ENCODE assay signal across 30 cellular contexts in genomic region chr2:112817082-112817481, GRCh38. TPM values are rescaled to one million over a fixed set of nuclear protein-coding genes. Genes with fewer than 3 reads are reported as not detected.
"Had no signal": no experiment of that assay in that cellular context is flagged by ENCODE, and none has a peak within 500 bp of the region (broad histone marks: within the 10 kb centered on the region; RNA-seq: fewer than 3 reads in every experiment).

No MANE protein-coding gene starts in this region.

- H3K4me3 Mint-ChIP-seq: activated CD8-positive, alpha-beta T cell treated with anti-CD3 and anti-CD28 coated beads, Interleukin-2, amount 10 ng/mL, durations not matched to agents 7 days and 5 days; activated naive CD4-positive, alpha-beta T cell treated with anti-CD3 and anti-CD28 coated beads, Interleukin-2, amount 50 U/mL, for 24 hours; activated T-helper 1 cell treated with anti-CD3 and anti-CD28 coated beads, Interleukin-12 subunit alpha, Interleukin-12 subunit beta, Interleukin-2, Interleukin-4 antibody, amounts not matched to agents 30 ng/mL and 10 ng/mL and 1 ng/mL, durations not matched to agents 14 hours and 24 hours and 36 hours; brain; nephron; stimulated activated naive CD8-positive, alpha-beta T cell treated with anti-CD3 and anti-CD28 coated beads, Interleukin-15, Interleukin-2, amounts not matched to agents 100 ng/mL and 50 ng/mL, for 24 hours had no signal

- DNase-seq: activated CD4-positive, alpha-beta T cell treated with anti-CD3 and anti-CD28 coated beads, Interleukin-2, amount 50 U/mL, for 1 hour; activated CD4-positive, CD25-positive, alpha-beta regulatory T cell treated with anti-CD3 and anti-CD28 coated beads, Interleukin-2, amount 50 U/mL, for 72 hours; activated CD8-positive, alpha-beta T cell treated with anti-CD3 and anti-CD28 coated beads, Interleukin-2, amount 10 ng/mL, durations not matched to agents 7 days and 5 days; activated gamma-delta T cell; anterior cingulate cortex; caudate nucleus; dermis blood vessel endothelial cell; effector CD8-positive, alpha-beta T cell; foreskin melanocyte; glutamatergic neuron; hippocampal formation; left ventricle myocardium inferior; mammary epithelial cell; right cardiac atrium; stimulated activated CD4-positive, alpha-beta T cell treated with anti-CD3 and anti-CD28 coated beads, Interleukin-12 subunit alpha, Interleukin-12 subunit beta, amount 100 ng/mL, for 4 hours; stimulated activated CD4-positive, alpha-beta T cell treated with anti-CD3 and anti-CD28 coated beads, Interleukin-4, amount 100 ng/mL, for 4 hours; substantia nigra; thyroid gland had no signal

- H3K27me3 Mint-ChIP-seq: activated naive CD4-positive, alpha-beta T cell treated with anti-CD3 and anti-CD28 coated beads, Interleukin-2, amount 50 U/mL, for 24 hours; stimulated activated naive CD8-positive, alpha-beta T cell treated with anti-CD3 and anti-CD28 coated beads, Interleukin-15, Interleukin-2, amounts not matched to agents 100 ng/mL and 50 ng/mL, for 24 hours had no signal

- H3K9me3 Mint-ChIP-seq: activated naive CD4-positive, alpha-beta T cell treated with anti-CD3 and anti-CD28 coated beads, Interleukin-2, amount 50 U/mL, for 24 hours; activated T-helper 1 cell treated with anti-CD3 and anti-CD28 coated beads, Interleukin-12 subunit alpha, Interleukin-12 subunit beta, Interleukin-2, Interleukin-4 antibody, amounts not matched to agents 30 ng/mL and 10 ng/mL and 1 ng/mL, durations not matched to agents 14 hours and 24 hours and 36 hours; nephron; stimulated activated naive CD8-positive, alpha-beta T cell treated with anti-CD3 and anti-CD28 coated beads, Interleukin-15, Interleukin-2, amounts not matched to agents 100 ng/mL and 50 ng/mL, for 24 hours had no signal

- H3K9ac ChIP-seq: parathyroid adenoma had no signal

- H2AFZ ChIP-seq: parathyroid adenoma had no signal

- H3K36me3 Mint-ChIP-seq: activated naive CD4-positive, alpha-beta T cell treated with anti-CD3 and anti-CD28 coated beads, Interleukin-2, amount 50 U/mL, for 24 hours; brain had no signal

- H3K27me3 ChIP-seq: neutrophil, thyroid gland had no signal

- H3K27ac ChIP-seq: left ventricle myocardium inferior, neutrophil, parathyroid adenoma, thyroid gland, VCaP had no signal

- ATAC-seq: activated CD8-positive, alpha-beta T cell treated with anti-CD3 and anti-CD28 coated beads, Interleukin-2, amount 10 ng/mL, durations not matched to agents 7 days and 5 days; esophagus mucosa; right cardiac atrium had no signal

- H3K4me3 ChIP-seq: left ventricle myocardium inferior, thyroid gland had no signal

- H3K27ac Mint-ChIP-seq: activated CD8-positive, alpha-beta T cell treated with anti-CD3 and anti-CD28 coated beads, Interleukin-2, amount 10 ng/mL, durations not matched to agents 7 days and 5 days; activated naive CD4-positive, alpha-beta T cell treated with anti-CD3 and anti-CD28 coated beads, Interleukin-2, amount 50 U/mL, for 24 hours; activated T-helper 1 cell treated with anti-CD3 and anti-CD28 coated beads, Interleukin-12 subunit alpha, Interleukin-12 subunit beta, Interleukin-2, Interleukin-4 antibody, amounts not matched to agents 30 ng/mL and 10 ng/mL and 1 ng/mL, durations not matched to agents 14 hours and 24 hours and 36 hours; brain; stimulated activated naive CD8-positive, alpha-beta T cell treated with anti-CD3 and anti-CD28 coated beads, Interleukin-15, Interleukin-2, amounts not matched to agents 100 ng/mL and 50 ng/mL, for 24 hours had no signal

- H3K4me1 ChIP-seq: parathyroid adenoma, thyroid gland had no signal

- H3K9me3 ChIP-seq: left ventricle myocardium inferior, neutrophil, thyroid gland had no signal

- H3K36me3 ChIP-seq: left ventricle myocardium inferior, neutrophil, thyroid gland had no signal

- H3K79me2 ChIP-seq: parathyroid adenoma had no signal

RNA-seq across cellular contexts. Expression of gene IL1B, which starts 19.5 kb away (rescaled TPM):
- total RNA-seq: activated CD8-positive, alpha-beta T cell treated with anti-CD3 and anti-CD28 coated beads, Interleukin-2, amount 10 ng/mL, durations not matched to agents 7 days and 5 days; pulmonary artery endothelial cell; T-helper 2 cell treated with Interferon-gamma antibody and Interleukin-4, amounts not matched to agents 100 ng/mL and 5 ng/mL, for 36 hours had no signal

RNA-seq across cellular contexts. Expression of gene IL1A, which starts 32.8 kb away (rescaled TPM):
- total RNA-seq: activated CD8-positive, alpha-beta T cell treated with anti-CD3 and anti-CD28 coated beads, Interleukin-2, amount 10 ng/mL, durations not matched to agents 7 days and 5 days; left ventricle myocardium inferior; right cardiac atrium; skeletal muscle tissue had no signal
- polyA plus RNA-seq: right cardiac atrium had no signal

RNA-seq across cellular contexts. Expression of gene CKAP2L, which starts 52.7 kb away (rescaled TPM):
- polyA plus RNA-seq: right cardiac atrium had no signal
